ENCODE assay signal across 1 cellular context in the genomic region with DNA sequence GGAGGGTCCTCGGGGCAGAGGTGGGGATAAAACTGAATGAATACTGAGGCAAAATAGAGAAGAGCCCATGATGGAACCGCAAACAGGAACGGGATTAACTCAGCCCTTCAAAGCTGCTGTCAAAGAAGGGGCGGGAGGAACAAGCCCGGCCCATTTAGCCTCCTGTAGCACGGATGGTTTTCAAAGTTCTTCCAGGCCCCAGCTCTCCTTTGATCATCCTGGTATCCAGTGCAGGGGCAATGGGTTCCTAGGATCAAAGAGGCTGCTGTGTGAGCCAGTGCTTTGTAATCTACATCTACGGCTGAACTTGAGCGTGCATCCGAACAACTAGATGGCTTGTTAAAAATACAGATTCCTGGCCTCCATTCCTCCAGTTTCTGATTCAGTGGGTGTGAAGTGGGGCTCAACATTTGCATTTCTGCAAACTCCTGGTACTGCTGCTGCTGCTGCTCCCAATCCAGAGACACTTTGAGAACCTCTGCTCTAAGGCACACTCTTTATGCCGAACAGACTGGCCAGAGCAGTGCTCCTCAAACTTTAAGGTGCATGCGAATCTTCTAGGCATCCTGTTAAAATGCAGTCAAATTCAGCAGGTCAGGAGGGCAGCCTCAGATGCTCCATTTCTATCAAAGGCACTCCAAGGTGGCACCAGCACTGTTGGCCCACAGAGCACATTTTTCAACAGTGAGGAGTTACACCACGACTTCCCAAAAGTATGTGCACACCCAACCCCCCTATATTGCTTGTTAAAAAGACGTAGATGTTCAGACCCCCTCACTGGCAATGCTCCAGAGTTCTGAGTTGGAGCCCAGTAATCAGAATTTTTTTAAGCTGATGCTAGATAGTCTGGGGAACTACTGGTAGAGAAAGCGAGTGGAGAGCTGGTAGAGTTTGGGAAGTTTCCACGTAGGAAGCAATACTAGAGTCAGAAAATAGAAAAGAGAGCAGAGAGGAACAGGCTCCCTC.
TF ChIP-seq lines count a peak whose summit lies in the region.

No MANE protein-coding gene starts in this region.

TF ChIP-seq in IMR-90, 13 proteins besides CTCF, POLR2A, EP300 and RAD21 (continued from another document):
- TF ChIP-seq MAZ (IDR thresholded peaks at IDR 0.05; ENCODE audit: borderline replicate concordance, low read depth, low read length), result no peak
- TF ChIP-seq NFE2L2 (IDR thresholded peaks at IDR 0.05; ENCODE audit: low read depth, low read length), result no peak
- TF ChIP-seq CHD1 (IDR thresholded peaks at IDR 0.05; ENCODE audit: low read depth, low read length), result no peak
